In the genomic region with DNA sequence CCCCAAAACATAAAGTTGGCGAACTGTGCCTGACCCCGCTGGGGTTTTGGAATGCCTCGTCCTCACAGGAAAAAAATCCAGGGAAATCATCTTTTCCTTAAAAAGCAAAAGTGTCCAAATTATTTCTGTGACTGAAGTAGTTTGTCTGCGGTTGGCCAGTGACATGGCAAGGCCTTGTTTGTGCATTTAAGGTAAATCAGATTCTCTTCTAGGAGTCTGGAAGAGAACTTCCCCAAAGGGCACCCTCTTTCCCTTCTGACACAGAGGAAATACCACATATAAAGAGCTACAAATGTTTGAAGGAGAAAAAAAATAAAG, we compare ENCODE assay signal across 10 cellular contexts. TPM values are rescaled to one million over a fixed set of nuclear protein-coding genes. Genes with fewer than 3 reads are reported as not detected.
A peak's percentile ranks its signal among the peaks of the same experiment; 100 is the strongest.
DNase-seq lines count a peak whose midpoint lies in the region; ATAC-seq, FAIRE-seq and TF ChIP-seq lines count a peak whose summit lies in the region.
"Had no signal": no experiment of that assay in that cellular context is flagged by ENCODE, and none has a peak within 500 bp of the region (broad histone marks: within the 10 kb centered on the region; RNA-seq: fewer than 3 reads in every experiment).

No MANE protein-coding gene starts in this region.

- no peaks in the 10 kb centered on the region; the same call in 2 of the 3 replicates for H3K79me2 ChIP-seq in K562 (ENCODE audit: control insufficient read depth, insufficient read depth, low read length)

- in situ Hi-C loops in K562 (cut with MboI), result no loop called here

- FAIRE-seq in K562 (lab: Jason Lieb, UNC), result no peak
- FAIRE-seq: G401.6 had no signal

- H3K4me1 ChIP-seq in cardiac muscle cell (ENCODE audit: low read depth) (peaks cover 10% of the 10 kb centered on the region), K562 (replicated peaks in 1 of 2; ENCODE audit: control insufficient read depth in 2 of 2, insufficient read depth in 2 of 2, low read length in 2 of 2) (peaks cover 2 to 11% of the 10 kb centered on the region in 2 experiments; a peak in 3 of 5 replicates), upper lobe of right lung (peaks cover 21% of the 10 kb centered on the region)

- peak overlapping the region; percentile 22 for H3K27ac ChIP-seq in cardiac muscle cell
- no peak overlapping the region for H3K27ac ChIP-seq in K562 (ENCODE audit: extremely low read depth, low read depth, low read length)
- peak overlapping the region; percentile 73 for H3K27ac ChIP-seq in upper lobe of right lung

- no peaks in the 10 kb centered on the region for H3K9me1 ChIP-seq in K562 (ENCODE audit: control insufficient read depth, insufficient read depth, low read length)

- CTCF ChIA-PET in K562 (lab: Yijun Ruan, JAX; ENCODE audit: low intra/inter-chr PET ratio), result no interaction called here

- no peak for TF ChIP-seq EP300 in K562 (IDR thresholded peaks at IDR 0.05; ENCODE audit: low read length)

- TF ChIP-seq POLR2A in K562 (conservative IDR thresholded peaks at IDR 0.05), result no peak

- ATAC-seq in left cardiac atrium, result no peak
- no peak for ATAC-seq in K562
- no peak for ATAC-seq in upper lobe of right lung

- TF ChIP-seq RAD21 in K562 (CRISPR knock-in tag; conservative IDR thresholded peaks at IDR 0.05 in 1 of 2, IDR thresholded peaks at IDR 0.05 in 1 of 2), result no peak

- POLR2A ChIA-PET in K562 (lab: Yijun Ruan, JAX), result no interaction called here

- TF ChIP-seq CTCF in cardiac muscle cell (IDR thresholded peaks at IDR 0.05; ENCODE audit: low read depth, low read length), result no peak
- no peak for TF ChIP-seq CTCF in K562 (IDR thresholded peaks at IDR 0.05 in 2 of 3, conservative IDR thresholded peaks at IDR 0.05 in 1 of 3; ENCODE audit: insufficient read depth in 2 of 3, low read depth in 1 of 3, low read length in 3 of 3)
- TF ChIP-seq CTCF in upper lobe of right lung (IDR thresholded peaks at IDR 0.05), result no peak

- WGBS in K562 (ENCODE audit: insufficient coverage, low coverage, missing lambda C conversion rate), result 37% methylated on average over 3 of the region's 4 CpGs

- peak overlapping the region; percentile 87; the same call in 1 of the 2 replicates for H2AFZ ChIP-seq in K562 (ENCODE audit: low read depth, low read length)

- H4K20me1 ChIP-seq in K562 (replicated peaks; ENCODE audit: control insufficient read depth, insufficient read depth, low read length), result no peaks in the 10 kb centered on the region

- H3K4me3 ChIP-seq in cardiac muscle cell (peak overlapping the region; percentile 62), K562 (peak overlapping the region; percentile 47; the same call in 1 of the 2 replicates), upper lobe of right lung (peak overlapping the region; percentile 89)

- H3K4me2 ChIP-seq in K562 (ENCODE audit: insufficient read depth, low read length), result peak overlapping the region; percentile 25; the same call in 1 of the 2 replicates

- H3K36me3 ChIP-seq in cardiac muscle cell, result no peaks in the 10 kb centered on the region
- no peaks in the 10 kb centered on the region for H3K36me3 ChIP-seq in K562 (ENCODE audit: control insufficient read depth, insufficient read depth, low read length)
- H3K36me3 ChIP-seq in upper lobe of right lung, result no peaks in the 10 kb centered on the region

- BruUV-seq in K562 (replicated peaks; lab: Mats Ljungman, UMichigan), result no TSS peak

- H3K27me3 ChIP-seq in cardiac muscle cell (no peaks in the 10 kb centered on the region), K562 (ENCODE audit: control insufficient read depth in 2 of 2, insufficient read depth in 2 of 2, low read length in 2 of 2) (no peaks in the 10 kb centered on the region), upper lobe of right lung (no peaks in the 10 kb centered on the region)

- intact Hi-C loops in left cardiac atrium (cut with DNase I) (no loop called here), K562 (cut with micrococcal nuclease) (no loop called here), upper lobe of right lung (cut with DNase I) (no loop called here)

- H3K9me3 ChIP-seq in cardiac muscle cell (ENCODE audit: low read depth) (no peaks in the 10 kb centered on the region), K562 (replicated peaks; ENCODE audit: control insufficient read depth, insufficient read depth, low read depth, low read length) (no peaks in the 10 kb centered on the region), upper lobe of right lung (no peaks in the 10 kb centered on the region)

- no peak overlapping the region for H3K9ac ChIP-seq in K562 (ENCODE audit: insufficient read depth in 1 of 2, low read depth in 2 of 2, low read length in 2 of 2)

- DNase-seq in cardiac muscle cell (ENCODE audit: low read depth in 1 of 2, low spot score in 1 of 2) (no peak), left cardiac atrium (no peak), K562 (ENCODE audit: extremely low read depth in 1 of 4, low spot score in 3 of 4) (no peak), medulla oblongata (ENCODE audit: extremely low spot score) (peak; percentile 27), upper lobe of right lung (no peak), SHP77 treated with DMSO at 0.1 percent for 48 hours (lab: John Stamatoyannopoulos, UW) (no peak), COLO668 (lab: John Stamatoyannopoulos, UW; ENCODE audit: unreplicated experiment) (no peak)
- no peak for DNase-seq in activated CD4-positive, alpha-beta T cell treated with anti-CD3 and anti-CD28 coated beads, Interleukin-2, amount 50 U/mL, for 1 hour

TF ChIP-seq in K562, 482 proteins besides CTCF, POLR2A, EP300 and RAD21 (continues in another document):
- TF ChIP-seq HMG20A (CRISPR knock-in tag; conservative IDR thresholded peaks at IDR 0.05), result no peak
- TF ChIP-seq, protein P1, sequence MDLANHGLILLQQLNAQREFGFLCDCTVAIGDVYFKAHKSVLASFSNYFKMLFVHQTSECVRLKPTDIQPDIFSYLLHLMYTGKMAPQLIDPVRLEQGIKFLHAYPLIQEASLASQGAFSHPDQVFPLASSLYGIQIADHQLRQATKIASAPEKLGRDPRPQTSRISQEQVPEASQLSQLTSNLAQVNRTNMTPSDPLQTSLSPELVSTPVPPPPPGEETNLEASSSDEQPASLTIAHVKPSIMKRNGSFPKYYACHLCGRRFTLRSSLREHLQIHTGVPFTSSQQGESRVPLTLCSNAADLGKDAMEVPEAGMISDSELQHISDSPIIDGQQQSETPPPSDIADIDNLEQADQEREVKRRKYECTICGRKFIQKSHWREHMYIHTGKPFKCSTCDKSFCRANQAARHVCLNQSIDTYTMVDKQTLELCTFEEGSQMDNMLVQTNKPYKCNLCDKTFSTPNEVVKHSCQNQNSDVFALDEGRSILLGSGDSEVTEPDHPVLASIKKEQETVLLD (IDR thresholded peaks at IDR 0.05), result no peak

RNA-seq across cellular contexts. Expression of gene CYB5A, which starts 0.7 kb away (rescaled TPM):
- total RNA-seq in cardiac muscle cell (150 and 207 TPM in 2 replicates), left cardiac atrium (100 to 1,000 TPM in 1 of 2 donors, 10 to 100 TPM in 1; 66.7 to 122 TPM), K562 (2014; rRNA removed) (14.0 and 14.5 TPM in 2 replicates), K562 (2014; rRNA removed; fragmentation: Illumina TruSeq; extraction: Trizol) (14.0 and 15.0 TPM in 2 replicates), K562 (2015; rRNA removed; fragmentation: Illumina TruSeq; extraction: Trizol) (15.8 and 16.3 TPM in 2 replicates), K562 (2021) (13.8 and 14.1 TPM in 2 replicates), upper lobe of right lung (399 TPM)
- polyA plus RNA-seq in cardiac muscle cell (201 and 231 TPM in 2 replicates), K562 (2011; rRNA removed) (11.9 and 42.6 TPM in 2 replicates), K562 (2014; fragmentation: Illumina TruSeq; extraction: Trizol) (17.6 and 19.2 TPM in 2 replicates), K562 (2014; fragmentation: Nextera tagmentation; extraction: Ambion mirVana) (10 to 100 TPM; 12.5 to 22.6 TPM), K562 (2014; rRNA removed) (15.6 and 19.6 TPM in 2 replicates)
- total RNA-seq in K562 (2011; cell fraction: chromatin; rRNA removed; ENCODE audit: low replicate concordance), result 4.1 and 4.8 TPM in 2 replicates
- 2.8 and 3.6 TPM in 2 replicates for total RNA-seq in K562 (2011; cell fraction: nucleolus; rRNA removed)
- total RNA-seq in K562 (2011; cell fraction: nucleoplasm; rRNA removed), result 7.7 and 8.2 TPM in 2 replicates
- 11.2 and 59.9 TPM in 2 replicates for polyA plus RNA-seq in K562 (2011; cell fraction: cytosol; rRNA removed)
- 4.7 and 17.6 TPM in 2 replicates for polyA plus RNA-seq in K562 (2011; cell fraction: nucleus; rRNA removed)
- 19.8 and 33.0 TPM in 2 replicates for polyA plus RNA-seq in K562 (2012)
- polyA minus RNA-seq in K562 (2011; rRNA and poly(A)+ RNA removed), result 4.8 and 14.9 TPM in 2 replicates
- 3.6 and 13.6 TPM in 2 replicates for polyA minus RNA-seq in K562 (2011; cell fraction: cytosol; rRNA and poly(A)+ RNA removed)
- 2.0 and 10.0 TPM in 2 replicates for polyA minus RNA-seq in K562 (2011; cell fraction: nucleus; rRNA and poly(A)+ RNA removed)

RNA-seq across cellular contexts. Expression of gene C18orf63, which starts 23.1 kb away (rescaled TPM):
- total RNA-seq in cardiac muscle cell, result not detected in 2 replicates
- polyA plus RNA-seq in cardiac muscle cell, result not detected in 2 replicates
- total RNA-seq in left cardiac atrium, result not detected
- not detected in 2 replicates for total RNA-seq in K562 (2011; cell fraction: chromatin; rRNA removed; ENCODE audit: low replicate concordance)
- total RNA-seq in K562 (2011; cell fraction: nucleolus; rRNA removed), result not detected in 2 replicates
- not detected in 2 replicates for total RNA-seq in K562 (2011; cell fraction: nucleoplasm; rRNA removed)
- total RNA-seq in K562 (2014; rRNA removed), result not detected in 2 replicates
- total RNA-seq in K562 (2014; rRNA removed; fragmentation: Illumina TruSeq; extraction: Trizol), result not detected in 2 replicates
- total RNA-seq in K562 (2015; rRNA removed; fragmentation: Illumina TruSeq; extraction: Trizol), result not detected in 2 replicates
- not detected in 2 replicates for total RNA-seq in K562 (2021)
- not detected in 2 replicates for polyA plus RNA-seq in K562 (2011; rRNA removed)
- polyA plus RNA-seq in K562 (2011; cell fraction: cytosol; rRNA removed), result not detected in 2 replicates
- polyA plus RNA-seq in K562 (2011; cell fraction: nucleus; rRNA removed), result not detected in 2 replicates
- not detected in 2 replicates for polyA plus RNA-seq in K562 (2012)
- polyA plus RNA-seq in K562 (2014; fragmentation: Illumina TruSeq; extraction: Trizol), result not detected in 2 replicates
- polyA plus RNA-seq in K562 (2014; fragmentation: Nextera tagmentation; extraction: Ambion mirVana), result not detected
- not detected in 2 replicates for polyA plus RNA-seq in K562 (2014; rRNA removed)
- polyA minus RNA-seq in K562 (2011; rRNA and poly(A)+ RNA removed), result not detected in 2 replicates
- polyA minus RNA-seq in K562 (2011; cell fraction: cytosol; rRNA and poly(A)+ RNA removed), result not detected in 2 replicates
- not detected in 2 replicates for polyA minus RNA-seq in K562 (2011; cell fraction: nucleus; rRNA and poly(A)+ RNA removed)
- 0.17 TPM for total RNA-seq in upper lobe of right lung
- total RNA-seq: subcutaneous adipose tissue had no signal
